13 cellular contexts compared by ENCODE assay signal in the genomic region with DNA sequence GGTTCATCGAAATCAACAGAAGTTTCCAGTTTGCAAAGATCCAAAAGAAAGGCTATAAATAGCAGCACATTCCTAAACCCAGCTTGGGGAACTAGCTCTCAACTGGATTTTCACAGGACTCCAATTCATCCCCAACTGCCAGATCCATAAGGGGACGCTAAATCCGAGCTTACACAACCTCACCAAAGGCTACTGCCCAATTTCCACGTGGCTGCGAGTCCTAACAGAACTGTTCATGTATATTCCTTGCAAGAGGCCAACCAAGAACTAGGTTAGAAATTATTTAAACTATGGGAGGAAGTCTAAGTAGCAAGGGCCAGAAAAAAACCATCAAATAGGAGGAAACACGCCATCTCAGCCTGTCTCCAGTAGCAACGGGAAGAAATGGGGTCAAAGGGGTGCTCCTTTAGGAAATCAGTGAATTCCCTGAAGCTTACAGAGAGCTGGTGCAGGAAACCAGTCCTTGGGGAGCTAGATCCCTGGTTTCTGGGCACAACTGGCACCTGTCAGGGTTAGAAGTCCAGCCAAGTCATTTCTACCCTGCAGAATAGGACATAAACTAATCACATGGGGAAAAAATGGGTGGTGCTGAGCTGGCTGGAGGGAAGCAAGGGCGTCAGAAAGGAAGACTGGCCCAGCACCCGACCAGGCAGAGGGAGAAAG. TPM values are rescaled to one million over a fixed set of nuclear protein-coding genes. Genes with fewer than 3 reads are reported as not detected.
A peak's percentile ranks its signal among the peaks of the same experiment; 100 is the strongest.
DNase-seq lines count a peak whose midpoint lies in the region; ATAC-seq and TF ChIP-seq lines count a peak whose summit lies in the region.
"Had no signal": no experiment of that assay in that cellular context is flagged by ENCODE, and none has a peak within 500 bp of the region (broad histone marks: within the 10 kb centered on the region; RNA-seq: fewer than 3 reads in every experiment).

No MANE protein-coding gene starts in this region.

- H3K4me3 ChIP-seq in fibroblast of villous mesenchyme (ENCODE audit: low read depth, low read length) (no peak overlapping the region), muscle layer of duodenum (ENCODE audit: low read depth in 1 of 2, low read length in 2 of 2) (no peak overlapping the region)
- H3K4me3 ChIP-seq: SJSA1 had no signal

- H3K36me3 ChIP-seq in muscle layer of duodenum (ENCODE audit: control insufficient read depth in 1 of 2, insufficient read depth in 2 of 2, low read length in 2 of 2), result no peaks in the 10 kb centered on the region
- H3K36me3 ChIP-seq: SJSA1 had no signal

- no peaks in the 10 kb centered on the region for H3K27me3 Mint-ChIP-seq in type B pancreatic cell

- peaks cover 9% of the 10 kb centered on the region for H3K36me3 Mint-ChIP-seq in type B pancreatic cell

- H3K27me3 ChIP-seq in muscle layer of duodenum (ENCODE audit: low read depth, low read length), result no peaks in the 10 kb centered on the region
- H3K27me3 ChIP-seq: SJSA1 had no signal

- no peaks in the 10 kb centered on the region for H3K9me3 Mint-ChIP-seq in type B pancreatic cell

- TF ChIP-seq CTCF in fibroblast of villous mesenchyme (IDR thresholded peaks at IDR 0.05; ENCODE audit: insufficient read depth, low read depth, low read length) (no peak), type B pancreatic cell (conservative IDR thresholded peaks at IDR 0.05) (no peak)

- H3K4me1 ChIP-seq in muscle layer of duodenum (ENCODE audit: control insufficient read depth in 1 of 2, insufficient read depth in 2 of 2, low read length in 2 of 2), result peaks cover 37 to 38% of the 10 kb centered on the region in 2 donors

- H3K4me1 Mint-ChIP-seq in type B pancreatic cell (ENCODE audit: unreplicated experiment), result peaks cover 57% of the 10 kb centered on the region

- H3K27ac ChIP-seq in muscle layer of duodenum (ENCODE audit: low read length), result peak overlapping the region; percentile 58
- H3K27ac ChIP-seq: 22Rv1, SJSA1 had no signal

- no peaks in the 10 kb centered on the region for H3K9me3 ChIP-seq in muscle layer of duodenum (ENCODE audit: control insufficient read depth in 1 of 2, low read length in 2 of 2)
- H3K9me3 ChIP-seq: SJSA1 had no signal

- peak overlapping the region; percentile 24 for H3K4me3 Mint-ChIP-seq in type B pancreatic cell

- ATAC-seq in HG03280 (IDR thresholded peaks at IDR 0.05; ENCODE audit: unreplicated experiment), result no peak

- DNase-seq in DMS 273 (lab: John Stamatoyannopoulos, UW; ENCODE audit: unreplicated experiment) (peak; percentile 26), DMS 273 treated with DMSO at 0.1 percent for 48 hours (lab: John Stamatoyannopoulos, UW) (no peak), fibroblast of villous mesenchyme (ENCODE audit: low read depth) (peak; percentile 47), type B pancreatic cell (ENCODE audit: extremely low spot score, unreplicated experiment) (no peak), SKM-1 treated with dmso at 0.1 percent for 144 hours (lab: John Stamatoyannopoulos, UW; ENCODE audit: unreplicated experiment) (no peak), cerebellar cortex (ENCODE audit: low spot score) (no peak)
- DNase-seq: activated effector memory CD4-positive, alpha-beta T cell treated with anti-CD3 and anti-CD28 coated beads, Interleukin-2, amount 50 U/mL, for 16 hours; Karpas-422; NCI-H446 had no signal

- H3K27ac Mint-ChIP-seq in type B pancreatic cell, result no peak overlapping the region

RNA-seq across cellular contexts. Expression of a gene that starts 20.7 kb away (rescaled TPM):
- total RNA-seq in fibroblast of villous mesenchyme, result 66.5 and 90.8 TPM in 2 replicates
- 31.6 and 45.8 TPM in 2 replicates for total RNA-seq in type B pancreatic cell (ENCODE audit: low replicate concordance)

Comparison
In these comparisons a context has a peak if more than half of its experiments do, and no peak if none do; other contexts are left out.
1. DNase-seq: peak in DMS 273 (single experiment) and fibroblast of villous mesenchyme (single experiment); none in DMS 273 treated with DMSO at 0.1 percent for 48 hours (single experiment), type B pancreatic cell (single experiment), SKM-1 treated with dmso at 0.1 percent for 144 hours (single experiment) and cerebellar cortex (single experiment).